30 cellular contexts compared by ENCODE assay signal in the genomic region with DNA sequence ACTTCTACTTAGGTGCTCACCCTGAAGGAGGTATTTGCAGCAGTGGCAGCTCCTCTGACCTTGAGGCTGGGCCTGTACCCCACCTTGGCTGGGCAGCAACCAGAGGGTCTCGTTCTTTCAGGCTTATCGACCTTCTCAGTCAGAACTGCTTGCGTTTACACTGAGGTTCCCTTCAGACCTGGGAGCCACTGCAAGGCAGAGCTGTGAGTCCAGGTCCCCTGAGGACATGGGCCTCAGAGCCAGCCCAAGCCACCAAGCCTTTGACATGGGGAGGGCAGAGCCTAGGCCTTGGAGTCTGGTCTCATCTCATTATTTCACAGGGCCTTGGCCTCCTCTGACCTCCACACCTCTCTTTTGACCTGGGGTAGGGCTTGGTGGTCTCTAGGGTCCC. TPM values are rescaled to one million over a fixed set of nuclear protein-coding genes. Genes with fewer than 3 reads are reported as not detected.
"Had no signal": no experiment of that assay in that cellular context is flagged by ENCODE, and none has a peak within 500 bp of the region (broad histone marks: within the 10 kb centered on the region; RNA-seq: fewer than 3 reads in every experiment).

No MANE protein-coding gene starts in this region.

- ATAC-seq: activated naive CD4-positive, alpha-beta T cell treated with anti-CD3 and anti-CD28 coated beads, Interleukin-2, amount 50 U/mL, for 72 hours; activated T-cell treated with anti-CD3 and anti-CD28 coated beads, Interleukin-2, amount 50 U/mL, for 72 hours; effector memory CD8-positive, alpha-beta T cell; heart left ventricle; left lung; stimulated activated naive B cell treated with anti-CD40 and anti-IgM and Interleukin-4, amounts not matched to agents 10 μg/mL and 1 μg/mL and 100 μg/mL, for 72 hours; WTC11 had no signal

- H3K27me3 Mint-ChIP-seq: effector memory CD8-positive, alpha-beta T cell had no signal

- H3K9me3 ChIP-seq: breast epithelium, heart left ventricle, left lung, pancreas, prostate gland, sigmoid colon, stomach, tibial artery had no signal

- H3K27ac Mint-ChIP-seq: activated naive CD4-positive, alpha-beta T cell treated with anti-CD3 and anti-CD28 coated beads, Interleukin-2, amount 50 U/mL, for 72 hours; activated T-cell treated with anti-CD3 and anti-CD28 coated beads, Interleukin-2, amount 50 U/mL, for 72 hours; mesothelial cell of epicardium; naive B cell; nephron progenitor cell; stimulated activated naive B cell treated with anti-CD40 and anti-IgM and Interleukin-4, amounts not matched to agents 10 μg/mL and 1 μg/mL and 100 μg/mL, for 72 hours; WTC11 had no signal

- H3K27me3 ChIP-seq: breast epithelium, heart left ventricle, left lung, pancreas, sigmoid colon had no signal

- H3K4me3 Mint-ChIP-seq: activated T-cell treated with anti-CD3 and anti-CD28 coated beads, Interleukin-2, amount 50 U/mL, for 72 hours; effector memory CD8-positive, alpha-beta T cell; mesothelial cell of epicardium; naive B cell; nephron progenitor cell; stimulated activated naive B cell treated with anti-CD40 and anti-IgM and Interleukin-4, amounts not matched to agents 10 μg/mL and 1 μg/mL and 100 μg/mL, for 72 hours; WTC11 had no signal

- H3K36me3 ChIP-seq: breast epithelium, heart left ventricle, left lung, pancreas, prostate gland, sigmoid colon, stomach, tibial artery had no signal

- H3K4me3 ChIP-seq: breast epithelium, coronary artery, heart left ventricle, left lung, pancreas, prostate gland, sigmoid colon, stomach, tibial artery had no signal

- DNase-seq: activated CD4-positive, alpha-beta T cell treated with anti-CD3 and anti-CD28 coated beads for 1 hour; activated CD4-positive, alpha-beta T cell treated with anti-CD3 and anti-CD28 coated beads, Interleukin-2, amount 50 U/mL, for 4 hours; activated naive CD4-positive, alpha-beta T cell; activated T-cell treated with anti-CD3 and anti-CD28 coated beads for 4 hours; activated T-cell treated with anti-CD3 and anti-CD28 coated beads, Interleukin-2, amount 50 U/mL, for 72 hours; effector memory CD8-positive, alpha-beta T cell; kidney glomerular epithelial cell; left lung; naive B cell; nephron progenitor cell; retina; small intestine; stimulated activated CD4-positive, alpha-beta T cell treated with anti-CD3 and anti-CD28 coated beads, Interleukin-1b, Interleukin-23, amount 100 ng/mL, for 48 hours; stimulated activated naive B cell treated with anti-CD40 and anti-IgM and Interleukin-4, amounts not matched to agents 10 μg/mL and 1 μg/mL and 100 μg/mL, for 72 hours; stomach; T-helper 2 cell; tibial artery had no signal

- H3K4me1 ChIP-seq: breast epithelium, left lung, prostate gland had no signal

- H3K4me1 Mint-ChIP-seq: mesothelial cell of epicardium had no signal

- H3K9me3 Mint-ChIP-seq: activated naive CD4-positive, alpha-beta T cell treated with anti-CD3 and anti-CD28 coated beads, Interleukin-2, amount 50 U/mL, for 72 hours; activated T-cell treated with anti-CD3 and anti-CD28 coated beads, Interleukin-2, amount 50 U/mL, for 72 hours; effector memory CD8-positive, alpha-beta T cell; mesothelial cell of epicardium; nephron progenitor cell; stimulated activated naive B cell treated with anti-CD40 and anti-IgM and Interleukin-4, amounts not matched to agents 10 μg/mL and 1 μg/mL and 100 μg/mL, for 72 hours; WTC11 had no signal

- FAIRE-seq: pancreas, small intestine had no signal

- H3K27ac ChIP-seq: breast epithelium, coronary artery, heart left ventricle, left lung, prostate gland, sigmoid colon, stomach, tibial artery had no signal

- H3K36me3 Mint-ChIP-seq: activated naive CD4-positive, alpha-beta T cell treated with anti-CD3 and anti-CD28 coated beads, Interleukin-2, amount 50 U/mL, for 72 hours; mesothelial cell of epicardium; naive B cell; stimulated activated naive B cell treated with anti-CD40 and anti-IgM and Interleukin-4, amounts not matched to agents 10 μg/mL and 1 μg/mL and 100 μg/mL, for 72 hours; WTC11 had no signal

RNA-seq across cellular contexts. Expression of a gene that starts 13.7 kb away (rescaled TPM):
- total RNA-seq: mesothelial cell of epicardium had no signal

RNA-seq across cellular contexts. Expression of a gene that starts 52.3 kb away (rescaled TPM):
- total RNA-seq: activated naive CD4-positive, alpha-beta T cell treated with anti-CD3 and anti-CD28 coated beads, Interleukin-2, amount 50 U/mL, for 72 hours; breast epithelium; fibroblast of lung; fibroblast of villous mesenchyme; lung microvascular endothelial cell; mesothelial cell of epicardium; sigmoid colon; ureter; WTC11 had no signal
- polyA plus RNA-seq: fibroblast of lung, pancreas, stomach had no signal
